ENCODE assay signal across 25 cellular contexts in the genomic region with DNA sequence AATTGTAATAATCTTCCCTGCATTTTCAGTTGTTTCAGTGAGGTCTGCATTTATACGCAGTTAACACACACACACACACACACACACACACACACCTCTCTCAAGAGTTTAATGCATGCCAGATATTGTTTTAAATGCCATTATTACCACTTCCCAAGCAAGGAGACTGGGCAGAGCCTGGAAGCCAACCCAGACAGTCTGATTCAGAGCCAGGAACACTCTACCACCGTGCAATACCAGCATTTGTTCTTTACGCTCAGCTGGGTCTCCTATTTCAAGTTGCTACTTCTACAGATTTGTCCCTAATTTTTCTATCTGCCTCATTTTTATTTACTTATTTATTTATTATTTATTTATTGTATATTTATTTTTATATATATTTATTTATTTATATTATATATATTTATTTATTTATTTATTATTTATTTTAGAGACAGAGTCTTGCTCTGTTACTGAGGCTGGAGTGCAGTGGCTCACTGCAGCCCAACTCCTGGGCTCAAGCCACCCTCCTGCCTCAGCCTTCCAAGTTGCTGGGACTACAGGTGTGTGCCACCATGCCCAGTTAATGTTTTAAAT.
"Had no signal": no experiment of that assay in that cellular context is flagged by ENCODE, and none has a peak within 500 bp of the region (broad histone marks: within the 10 kb centered on the region; RNA-seq: fewer than 3 reads in every experiment).

No MANE protein-coding gene starts in this region.

- H3K4me3 ChIP-seq: ascending aorta, body of pancreas had no signal

- H3K9me3 Mint-ChIP-seq: activated CD4-positive, alpha-beta memory T cell treated with anti-CD3 and anti-CD28 coated beads for 36 hours; activated CD4-positive, alpha-beta T cell treated with anti-CD3 and anti-CD28 coated beads, Interleukin-2, amount 10 ng/mL, durations not matched to agents 7 days and 5 days; activated naive CD4-positive, alpha-beta T cell treated with anti-CD3 and anti-CD28 coated beads, Interleukin-2, amount 50 U/mL, for 72 hours; activated naive CD8-positive, alpha-beta T cell treated with anti-CD3 and anti-CD28 coated beads, Interleukin-2, amount 50 U/mL, for 24 hours; activated T-cell treated with anti-CD3 and anti-CD28 coated beads, Interleukin-2, amount 50 U/mL, for 4 hours had no signal

- H3K27me3 Mint-ChIP-seq: activated CD4-positive, alpha-beta memory T cell treated with anti-CD3 and anti-CD28 coated beads for 36 hours; central memory CD8-positive, alpha-beta T cell had no signal

- H3K4me1 Mint-ChIP-seq: activated CD4-positive, alpha-beta T cell treated with anti-CD3 and anti-CD28 coated beads, Interleukin-2, amount 10 ng/mL, durations not matched to agents 7 days and 5 days; activated naive CD8-positive, alpha-beta T cell treated with anti-CD3 and anti-CD28 coated beads, Interleukin-2, amount 50 U/mL, for 24 hours; central memory CD8-positive, alpha-beta T cell; T-helper 17 cell had no signal

- H3K27me3 ChIP-seq: ascending aorta, body of pancreas had no signal

- H3K36me3 ChIP-seq: ascending aorta had no signal

- H3K4me3 Mint-ChIP-seq: activated CD4-positive, alpha-beta memory T cell treated with anti-CD3 and anti-CD28 coated beads for 36 hours; activated CD4-positive, alpha-beta T cell treated with anti-CD3 and anti-CD28 coated beads, Interleukin-2, amount 10 ng/mL, durations not matched to agents 7 days and 5 days; activated naive CD8-positive, alpha-beta T cell treated with anti-CD3 and anti-CD28 coated beads, Interleukin-2, amount 50 U/mL, for 24 hours; activated T-cell treated with anti-CD3 and anti-CD28 coated beads, Interleukin-2, amount 50 U/mL, for 4 hours; central memory CD8-positive, alpha-beta T cell; T-helper 17 cell had no signal

- H3K4me1 ChIP-seq: ascending aorta, body of pancreas had no signal

- H3K9me3 ChIP-seq: ascending aorta, body of pancreas had no signal

- H3K27ac ChIP-seq: ascending aorta, body of pancreas had no signal

- DNase-seq: activated CD4-positive, alpha-beta memory T cell treated with anti-CD3 and anti-CD28 coated beads for 36 hours; activated CD4-positive, alpha-beta T cell treated with anti-CD3 and anti-CD28 coated beads, Interleukin-2, amount 10 ng/mL, durations not matched to agents 7 days and 5 days; activated CD4-positive, CD25-positive, alpha-beta regulatory T cell; activated CD8-positive, alpha-beta memory T cell treated with anti-CD3 and anti-CD28 coated beads for 24 hours; activated effector memory CD4-positive, alpha-beta T cell treated with anti-CD3 and anti-CD28 coated beads, Interleukin-2, amount 50 U/mL, for 16 hours; activated naive CD4-positive, alpha-beta T cell treated with Interleukin-2 at 50 U/mL for 16 hours; activated naive CD8-positive, alpha-beta T cell treated with anti-CD3 and anti-CD28 coated beads, Interleukin-2, amount 50 U/mL, for 24 hours; activated T-cell treated with anti-CD3 and anti-CD28 coated beads, Interleukin-2, amount 50 U/mL, for 4 hours; amniotic stem cell; body of pancreas; Kasumi-1; KBM-7; NCI-H1048; NCI-H1436 treated with DMSO at 0.1 percent for 48 hours; NCI-H187; NCI-H2171; NCI-H226; NCI-H524; NCI-H748 treated with DMSO at 0.1 percent for 48 hours; SIG-M5; T-helper 17 cell; T1000 had no signal

- H3K27ac Mint-ChIP-seq: activated CD4-positive, alpha-beta memory T cell treated with anti-CD3 and anti-CD28 coated beads for 36 hours; activated CD4-positive, alpha-beta T cell treated with anti-CD3 and anti-CD28 coated beads, Interleukin-2, amount 10 ng/mL, durations not matched to agents 7 days and 5 days; activated naive CD4-positive, alpha-beta T cell treated with anti-CD3 and anti-CD28 coated beads, Interleukin-2, amount 50 U/mL, for 72 hours; activated naive CD8-positive, alpha-beta T cell treated with anti-CD3 and anti-CD28 coated beads, Interleukin-2, amount 50 U/mL, for 24 hours; T-helper 17 cell had no signal

- ATAC-seq: activated naive CD4-positive, alpha-beta T cell treated with anti-CD3 and anti-CD28 coated beads, Interleukin-2, amount 50 U/mL, for 72 hours; activated naive CD8-positive, alpha-beta T cell treated with anti-CD3 and anti-CD28 coated beads, Interleukin-2, amount 50 U/mL, for 24 hours; activated T-cell treated with anti-CD3 and anti-CD28 coated beads, Interleukin-2, amount 50 U/mL, for 4 hours; body of pancreas; T-helper 17 cell had no signal
